6 cellular contexts compared by ENCODE assay signal in the genomic region with DNA sequence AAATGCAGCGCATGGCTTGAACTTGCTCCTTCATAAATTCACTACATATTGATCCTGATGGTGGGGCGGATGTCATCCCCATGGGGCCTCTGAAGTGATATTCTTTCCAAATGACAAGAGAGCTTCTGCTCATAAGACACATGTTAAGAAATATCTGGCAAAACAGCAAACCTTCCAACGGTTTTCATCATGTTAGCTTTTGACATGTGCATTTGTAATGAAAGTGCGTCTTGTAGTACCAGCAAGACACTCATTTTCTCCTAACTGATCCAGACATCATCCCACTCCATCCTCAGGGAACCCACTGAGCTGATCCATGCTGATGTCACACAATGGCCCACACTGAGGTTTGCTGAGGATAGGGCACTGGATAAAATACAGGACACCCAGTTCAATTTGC. TPM values are rescaled to one million over a fixed set of nuclear protein-coding genes. Genes with fewer than 3 reads are reported as not detected.
"Had no signal": no experiment of that assay in that cellular context is flagged by ENCODE, and none has a peak within 500 bp of the region (broad histone marks: within the 10 kb centered on the region; RNA-seq: fewer than 3 reads in every experiment).

No MANE protein-coding gene starts in this region.

- H2AFZ ChIP-seq: GM23338 had no signal

- DNase-seq: H9, HCEC 1CT, KBM-7 had no signal

- H3K4me3 ChIP-seq: GM23338 had no signal

- H3K4me2 ChIP-seq: GM23338 had no signal

- ATAC-seq: GM23338 had no signal

RNA-seq across cellular contexts. Expression of a gene that starts 45.6 kb away (rescaled TPM):
- total RNA-seq: HT-29 had no signal
- polyA plus RNA-seq: IgD-negative memory B cell had no signal
